In genomic region chr20:892371-892770, GRCh38 we compare ENCODE assay signal across 10 cellular contexts. TPM values are rescaled to one million over a fixed set of nuclear protein-coding genes. Genes with fewer than 3 reads are reported as not detected.
"Had no signal": no experiment of that assay in that cellular context is flagged by ENCODE, and none has a peak within 500 bp of the region (broad histone marks: within the 10 kb centered on the region; RNA-seq: fewer than 3 reads in every experiment).

No MANE protein-coding gene starts in this region.

RNA-seq across cellular contexts. Expression of gene ANGPT4, which starts 23.8 kb away (rescaled TPM):
- total RNA-seq: activated CD8-positive, alpha-beta T cell treated with anti-CD3 and anti-CD28 coated beads for 36 hours; activated T-cell treated with anti-CD3 and anti-CD28 coated beads, Interleukin-2, amount 50 U/mL, for 4 hours; bronchial epithelial cell; cardiac septum; dermis microvascular lymphatic vessel endothelial cell; endothelial cell of umbilical vein; fibroblast of villous mesenchyme; glomerular endothelial cell; T-helper 1 cell treated with Interleukin-12 subunit alpha and Interleukin-12 subunit beta and Interleukin-4 antibody, amounts not matched to agents 30 ng/mL and 1 ng/mL, for 36 hours had no signal
- polyA plus RNA-seq: endothelial cell of umbilical vein, fibroblast of lung had no signal
